ENCODE assay signal across 28 cellular contexts in the genomic region with DNA sequence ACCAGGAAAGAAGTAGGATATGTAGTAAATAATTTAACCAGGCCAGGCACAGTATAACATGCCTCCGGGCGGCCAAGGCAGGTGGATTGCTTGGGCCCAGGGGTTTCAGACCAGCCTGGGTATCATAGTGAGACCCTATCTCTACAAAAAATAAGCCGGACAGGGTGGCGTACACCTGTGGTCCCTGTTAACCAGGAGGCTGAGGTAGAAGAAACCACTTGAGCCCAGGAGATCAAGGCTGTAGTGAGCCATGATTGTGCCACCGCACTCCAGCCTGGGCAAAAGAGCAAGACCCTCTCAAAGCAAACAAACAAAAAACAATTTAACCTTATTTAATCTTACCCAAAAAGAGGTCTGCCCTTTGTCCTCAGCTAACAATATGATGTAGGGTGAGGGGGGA. TPM values are rescaled to one million over a fixed set of nuclear protein-coding genes. Genes with fewer than 3 reads are reported as not detected.
DNase-seq lines count a peak whose midpoint lies in the region; ATAC-seq, FAIRE-seq and TF ChIP-seq lines count a peak whose summit lies in the region.
"Had no signal": no experiment of that assay in that cellular context is flagged by ENCODE, and none has a peak within 500 bp of the region (broad histone marks: within the 10 kb centered on the region; RNA-seq: fewer than 3 reads in every experiment).

No MANE protein-coding gene starts in this region.

- H3K4me1 ChIP-seq in HepG2 (ENCODE audit: insufficient read depth, low read length) (peaks cover 82% of the 10 kb centered on the region), right lobe of liver (peaks cover 0 to 49% (median 14%) of the 10 kb centered on the region in 4 donors), fibroblast of lung (ENCODE audit: control insufficient read depth, extremely low read depth, insufficient read depth, low read length) (peaks cover 29% of the 10 kb centered on the region), sigmoid colon (peaks cover 0 to 83% (median 82%) of the 10 kb centered on the region in 4 donors)

- no peak for TF ChIP-seq RAD21 in HepG2 (CRISPR knock-in tag; IDR thresholded peaks at IDR 0.05)

- TF ChIP-seq POLR2A in HepG2 (IDR thresholded peaks at IDR 0.05; ENCODE audit: insufficient read depth in 1 of 2, low read depth in 2 of 2, low read length in 2 of 2) (no peak), right lobe of liver (IDR thresholded peaks at IDR 0.05) (no peak), sigmoid colon (IDR thresholded peaks at IDR 0.05) (no peak)

- TF ChIP-seq EP300 in HepG2 (IDR thresholded peaks at IDR 0.05; ENCODE audit: low read depth in 2 of 2, low read length in 2 of 2): no peak
- TF ChIP-seq EP300 in HepG2 (CRISPR knock-in tag; IDR thresholded peaks at IDR 0.05; ENCODE audit: borderline replicate concordance): no peak
- TF ChIP-seq EP300 in sigmoid colon (IDR thresholded peaks at IDR 0.05): no peak

- H2AFZ ChIP-seq in HepG2 (ENCODE audit: low read length) (no peak overlapping the region), fibroblast of lung (ENCODE audit: low read length) (no peak overlapping the region)

- POLR2A ChIA-PET in HepG2 (lab: Yijun Ruan, JAX): interaction anchor here (1.2 kb wide), 1 partner anchor 9 kb away, joined by 3 read pairs; no protein-coding TSS in a partner anchor

- no peak overlapping the region for H3K9ac ChIP-seq in HepG2 (ENCODE audit: insufficient read depth, low read depth, low read length)
- no peak overlapping the region for H3K9ac ChIP-seq in fibroblast of lung (ENCODE audit: insufficient read depth, low read length)

- peaks cover 20% of the 10 kb centered on the region; the same call in 1 of the 2 replicates for H4K20me1 ChIP-seq in HepG2 (ENCODE audit: insufficient read depth, low read length)
- H4K20me1 ChIP-seq in fibroblast of lung (ENCODE audit: control insufficient read depth, extremely low read depth, insufficient read depth, low read length): no peaks in the 10 kb centered on the region

- 0 out of 2 replicates have a peak overlapping the region, but pooled peaks have one; percentile 15 for H3K4me2 ChIP-seq in HepG2 (ENCODE audit: low read depth, low read length)
- H3K4me2 ChIP-seq in fibroblast of lung (ENCODE audit: extremely low read depth, insufficient read depth, low read length): peak overlapping the region; percentile 32

- no peak overlapping the region for H3K4me3 ChIP-seq in HepG2 (replicated peaks in 1 of 3; ENCODE audit: insufficient read depth in 1 of 3, low read depth in 2 of 3, low read length in 3 of 3)
- no peak overlapping the region for H3K4me3 ChIP-seq in right lobe of liver
- H3K4me3 ChIP-seq in fibroblast of lung (replicated peaks in 1 of 4; ENCODE audit: control extremely low read depth in 1 of 4, insufficient read depth in 1 of 4, low read depth in 3 of 4, low read length in 4 of 4): no peak overlapping the region
- no peak overlapping the region for H3K4me3 ChIP-seq in sigmoid colon
- H3K4me3 ChIP-seq: ovary, right atrium auricular region, thyroid gland had no signal

- H3K79me2 ChIP-seq in HepG2 (ENCODE audit: insufficient read depth, low read length) (peaks cover 78% of the 10 kb centered on the region), fibroblast of lung (ENCODE audit: control insufficient read depth, insufficient read depth, low read length) (peaks cover 66% of the 10 kb centered on the region)

- FAIRE-seq in HepG2 (lab: Jason Lieb, UNC): no peak
- FAIRE-seq: A204.1 had no signal

- WGBS in HepG2 (ENCODE audit: low lambda C conversion rate): 96% methylated on average over 5 of the region's 5 CpGs
- 92% methylated on average over 4 of the region's 5 CpGs for WGBS in right lobe of liver (ENCODE audit: insufficient coverage, low coverage, low lambda C conversion rate, missing lambda C conversion rate)
- WGBS in sigmoid colon, 2 donors: 94 to 95% methylated on average over 5 of the region's 5 CpGs

- intact Hi-C loops in HepG2 (cut with micrococcal nuclease; ENCODE audit: unreplicated experiment): no loop called here
- intact Hi-C loops in right lobe of liver (cut with DNase I): no loop called here
- intact Hi-C loops in sigmoid colon (cut with DNase I): no loop called here

- no TSS peak for BruUV-seq in HepG2 (replicated peaks; lab: Mats Ljungman, UMichigan)

- H3K36me3 ChIP-seq in HepG2 (replicated peaks in 1 of 2; ENCODE audit: control insufficient read depth in 1 of 2, insufficient read depth in 2 of 2, low read length in 2 of 2): peaks cover 5 to 7% of the 10 kb centered on the region in 2 experiments; a peak in 4 of 5 replicates
- no peaks in the 10 kb centered on the region for H3K36me3 ChIP-seq in right lobe of liver
- peaks cover 2% of the 10 kb centered on the region for H3K36me3 ChIP-seq in fibroblast of lung (ENCODE audit: control insufficient read depth, insufficient read depth, low read length)
- no peaks in the 10 kb centered on the region for H3K36me3 ChIP-seq in sigmoid colon
- H3K36me3 ChIP-seq: ovary, right atrium auricular region, thyroid gland had no signal

- in situ Hi-C loops in HepG2 (cut with HindIII; ENCODE audit: extremely low pct_ligation_motif_present, low pct_unique_long_range_greater_than_20kb): no loop called here

- H3K27ac ChIP-seq in HepG2 (ENCODE audit: extremely low read length, insufficient read depth, low read length): no peak overlapping the region
- H3K27ac ChIP-seq in right lobe of liver: no peak overlapping the region
- peak overlapping the region; percentile 29 for H3K27ac ChIP-seq in fibroblast of lung (ENCODE audit: insufficient read depth, low read length)
- peak overlapping the region; percentile 82 to 92 (median 88) for H3K27ac ChIP-seq in sigmoid colon
- H3K27ac ChIP-seq: ovary, right atrium auricular region, thyroid gland had no signal

- CTCF ChIA-PET in HepG2 (lab: Yijun Ruan, JAX; ENCODE audit: low intra/inter-chr PET ratio, low total read pairs): no interaction called here

- DNase-seq in HepG2 (ENCODE audit: low spot score): no peak
- DNase-seq in right lobe of liver: no peak
- no peak for DNase-seq in fibroblast of lung (ENCODE audit: low read depth in 2 of 2)
- DNase-seq in sigmoid colon: no peak
- no peak for DNase-seq in NCI-H526 treated with DMSO at 0.1 percent for 48 hours (lab: John Stamatoyannopoulos, UW)
- no peak for DNase-seq in activated CD8-positive, alpha-beta memory T cell treated with anti-CD3 and anti-CD28 coated beads, Interleukin-2, amount 50 U/mL, for 4 hours
- no peak for DNase-seq in NCI-H2081 treated with DMSO at 0.1 percent for 48 hours (lab: John Stamatoyannopoulos, UW)
- DNase-seq: activated CD4-positive, alpha-beta T cell treated with anti-CD3 and anti-CD28 coated beads for 36 hours; activated naive CD4-positive, alpha-beta T cell treated with anti-CD3 and anti-CD28 coated beads for 36 hours; activated T-cell treated with anti-CD3 and anti-CD28 coated beads, Interleukin-2, amount 50 U/mL, for 72 hours; COR-L47; DMS79; H9; left cardiac atrium; mesendoderm; NCI-H1105 treated with DMSO at 0.1 percent for 48 hours; NCI-H2029; NCI-H2227 treated with DMSO at 0.1 percent for 48 hours; NCI-H748 treated with DMSO at 0.1 percent for 48 hours; ovary; stimulated activated CD4-positive, alpha-beta T cell treated with anti-CD3 and anti-CD28 coated beads, Interleukin-4, amount 100 ng/mL, for 1 hour; stimulated activated naive CD4-positive, alpha-beta T cell treated with Interleukin-2 at 50 U/mL for 16 hours; T-helper 2 cell; thyroid gland had no signal

- TF ChIP-seq CTCF in HepG2 (CRISPR knock-in tag; IDR thresholded peaks at IDR 0.05) (no peak), right lobe of liver (IDR thresholded peaks at IDR 0.05) (no peak), fibroblast of lung (conservative IDR thresholded peaks at IDR 0.05 in 1 of 2, IDR thresholded peaks at IDR 0.05 in 1 of 2; ENCODE audit: low read depth in 1 of 2, low read length in 2 of 2) (no peak), sigmoid colon (IDR thresholded peaks at IDR 0.05) (no peak)

- no peaks in the 10 kb centered on the region for H3K9me3 ChIP-seq in HepG2 (ENCODE audit: low read length)
- H3K9me3 ChIP-seq in right lobe of liver: no peaks in the 10 kb centered on the region
- H3K9me3 ChIP-seq in fibroblast of lung (ENCODE audit: control insufficient read depth, insufficient read depth, low read depth, low read length): no peaks in the 10 kb centered on the region
- no peaks in the 10 kb centered on the region for H3K9me3 ChIP-seq in sigmoid colon
- H3K9me3 ChIP-seq: ovary, right atrium auricular region, thyroid gland had no signal

- ATAC-seq in HepG2: no peak
- ATAC-seq in right lobe of liver: no peak
- ATAC-seq in HG03521 (IDR thresholded peaks at IDR 0.05; ENCODE audit: unreplicated experiment): no peak
- ATAC-seq: activated CD4-positive, alpha-beta T cell treated with anti-CD3 and anti-CD28 coated beads for 36 hours; activated T-cell treated with anti-CD3 and anti-CD28 coated beads, Interleukin-2, amount 50 U/mL, for 72 hours; left cardiac atrium; SK-N-SH treated with all-trans-retinoic acid at 6 μM for 48 hours had no signal

- H3K27me3 ChIP-seq in HepG2 (ENCODE audit: control insufficient read depth in 1 of 2, insufficient read depth in 2 of 2, low read length in 2 of 2) (no peaks in the 10 kb centered on the region; a peak in 1 of 5 replicates), right lobe of liver (no peaks in the 10 kb centered on the region), fibroblast of lung (ENCODE audit: control insufficient read depth, insufficient read depth, low read length) (no peaks in the 10 kb centered on the region), sigmoid colon (no peaks in the 10 kb centered on the region)
- H3K27me3 ChIP-seq: ovary, right atrium auricular region, thyroid gland had no signal

RNA-seq across cellular contexts. Expression of gene ZDHHC7, which starts 3.5 kb away (rescaled TPM):
- total RNA-seq in HepG2 (2016; rRNA removed; fragmentation: Illumina TruSeq; extraction: Trizol) (39.6 and 46.8 TPM in 2 replicates), right lobe of liver (10 to 100 TPM; 10.7 to 27.5 (median 19.0) TPM), fibroblast of lung (88.6 and 135 TPM in 2 replicates), sigmoid colon (10 to 100 TPM; 56.2 to 69.5 (median 63.7) TPM)
- total RNA-seq in HepG2 (2016; cell fraction: cytosol; rRNA removed; fragmentation: Illumina TruSeq; extraction: Trizol; ENCODE audit: low read depth): 7.0 and 8.2 TPM in 2 replicates
- total RNA-seq in HepG2 (2016; cell fraction: insoluble cytoplasmic fraction; rRNA removed; fragmentation: Illumina TruSeq; extraction: Trizol): 36.4 and 48.1 TPM in 2 replicates
- total RNA-seq in HepG2 (2016; cell fraction: membrane; rRNA removed; fragmentation: Illumina TruSeq; extraction: Trizol): 31.2 and 33.2 TPM in 2 replicates
- 34.5 and 37.8 TPM in 2 replicates for total RNA-seq in HepG2 (2016; cell fraction: nucleus; rRNA removed; fragmentation: Illumina TruSeq; extraction: Trizol)
- polyA plus RNA-seq in HepG2 (2011; rRNA removed) (67.6 and 79.2 TPM in 2 replicates), fibroblast of lung (86.2 and 96.4 TPM in 2 replicates), sigmoid colon (10 to 100 TPM; 20.8 to 40.1 (median 22.2) TPM)
- polyA plus RNA-seq in HepG2 (2011; cell fraction: cytosol; rRNA removed): 96.7 and 128 TPM in 2 replicates
- 127 and 132 TPM in 2 replicates for polyA plus RNA-seq in HepG2 (2011; cell fraction: nucleus; rRNA removed)
- polyA plus RNA-seq in HepG2 (2012): 56.5 and 63.5 TPM in 2 replicates
- polyA plus RNA-seq in HepG2 (2016; cell fraction: cytosol; fragmentation: Illumina TruSeq; extraction: Trizol; ENCODE audit: low read depth): 4.1 and 4.9 TPM in 2 replicates
- polyA plus RNA-seq in HepG2 (2016; cell fraction: insoluble cytoplasmic fraction; fragmentation: Illumina TruSeq; extraction: Trizol; ENCODE audit: low read depth): 35.0 and 37.7 TPM in 2 replicates
- 18.0 and 19.5 TPM in 2 replicates for polyA plus RNA-seq in HepG2 (2016; cell fraction: membrane; fragmentation: Illumina TruSeq; extraction: Trizol; ENCODE audit: low read depth)
- 57.2 and 68.7 TPM in 2 replicates for polyA plus RNA-seq in HepG2 (2016; cell fraction: nucleus; fragmentation: Illumina TruSeq; extraction: Trizol; ENCODE audit: insufficient read depth, low read depth)
- polyA minus RNA-seq in HepG2 (2011; rRNA and poly(A)+ RNA removed; ENCODE audit: low replicate concordance): 49.1 and 145 TPM in 2 replicates
- polyA minus RNA-seq in HepG2 (2011; cell fraction: cytosol; rRNA and poly(A)+ RNA removed): 43.3 and 54.9 TPM in 2 replicates
- polyA minus RNA-seq in HepG2 (2011; cell fraction: nucleus; rRNA and poly(A)+ RNA removed): 53.7 and 58.9 TPM in 2 replicates
- polyA plus RNA-seq in fibroblast of lung (2012): 65.1 and 75.5 TPM in 2 replicates
- 458 and 490 TPM in 2 replicates for polyA minus RNA-seq in fibroblast of lung (ENCODE audit: low replicate concordance)

RNA-seq across cellular contexts. Expression of gene KIAA0513, which starts 19.8 kb away (rescaled TPM):
- total RNA-seq in HepG2 (2016; rRNA removed; fragmentation: Illumina TruSeq; extraction: Trizol) (1.5 and 1.8 TPM in 2 replicates), right lobe of liver (1 to 10 TPM; 2.6 to 7.4 (median 4.7) TPM), fibroblast of lung (19.5 and 22.3 TPM in 2 replicates), sigmoid colon (10 to 100 TPM; 18.6 to 40.2 (median 26.4) TPM)
- total RNA-seq in HepG2 (2016; cell fraction: cytosol; rRNA removed; fragmentation: Illumina TruSeq; extraction: Trizol; ENCODE audit: low read depth): 0.62 and 0.91 TPM in 2 replicates
- 1.5 and 1.7 TPM in 2 replicates for total RNA-seq in HepG2 (2016; cell fraction: insoluble cytoplasmic fraction; rRNA removed; fragmentation: Illumina TruSeq; extraction: Trizol)
- total RNA-seq in HepG2 (2016; cell fraction: membrane; rRNA removed; fragmentation: Illumina TruSeq; extraction: Trizol): 0.99 and 1.1 TPM in 2 replicates
- 0.75 and 1.6 TPM in 2 replicates for total RNA-seq in HepG2 (2016; cell fraction: nucleus; rRNA removed; fragmentation: Illumina TruSeq; extraction: Trizol)
- polyA plus RNA-seq in HepG2 (2011; rRNA removed) (1.8 and 2.4 TPM in 2 replicates), fibroblast of lung (11.7 and 13.8 TPM in 2 replicates), sigmoid colon (10 to 100 TPM in 2 of 3 donors, 1 to 10 TPM in 1; 8.4 to 14.8 (median 10.6) TPM)
- polyA plus RNA-seq in HepG2 (2011; cell fraction: cytosol; rRNA removed): 1.6 and 2.3 TPM in 2 replicates
- 6.1 and 6.2 TPM in 2 replicates for polyA plus RNA-seq in HepG2 (2011; cell fraction: nucleus; rRNA removed)
- 1.6 and 2.5 TPM in 2 replicates for polyA plus RNA-seq in HepG2 (2012)
- polyA plus RNA-seq in HepG2 (2016; cell fraction: cytosol; fragmentation: Illumina TruSeq; extraction: Trizol; ENCODE audit: low read depth): 0.47 and 1.2 TPM in 2 replicates
- 1.3 and 1.5 TPM in 2 replicates for polyA plus RNA-seq in HepG2 (2016; cell fraction: insoluble cytoplasmic fraction; fragmentation: Illumina TruSeq; extraction: Trizol; ENCODE audit: low read depth)
- polyA plus RNA-seq in HepG2 (2016; cell fraction: membrane; fragmentation: Illumina TruSeq; extraction: Trizol; ENCODE audit: low read depth): 0.90 and 1.2 TPM in 2 replicates
- 1.4 and 2.0 TPM in 2 replicates for polyA plus RNA-seq in HepG2 (2016; cell fraction: nucleus; fragmentation: Illumina TruSeq; extraction: Trizol; ENCODE audit: insufficient read depth, low read depth)
- polyA minus RNA-seq in HepG2 (2011; rRNA and poly(A)+ RNA removed; ENCODE audit: low replicate concordance): 1.2 and 3.4 TPM in 2 replicates
- 0.99 and 1.8 TPM in 2 replicates for polyA minus RNA-seq in HepG2 (2011; cell fraction: cytosol; rRNA and poly(A)+ RNA removed)
- polyA minus RNA-seq in HepG2 (2011; cell fraction: nucleus; rRNA and poly(A)+ RNA removed): 3.6 and 5.5 TPM in 2 replicates
- polyA plus RNA-seq in fibroblast of lung (2012): 9.4 and 9.8 TPM in 2 replicates
- 11.9 and 13.1 TPM in 2 replicates for polyA minus RNA-seq in fibroblast of lung (ENCODE audit: low replicate concordance)

Comparison
In these comparisons a context has a peak if more than half of its experiments do, and no peak if none do; other contexts are left out.
1. H3K27ac ChIP-seq: peak in fibroblast of lung (single experiment) and sigmoid colon (4 of 4); none in HepG2 (single experiment) and right lobe of liver (0 of 3).